8 cellular contexts compared by ENCODE assay signal in the genomic region with DNA sequence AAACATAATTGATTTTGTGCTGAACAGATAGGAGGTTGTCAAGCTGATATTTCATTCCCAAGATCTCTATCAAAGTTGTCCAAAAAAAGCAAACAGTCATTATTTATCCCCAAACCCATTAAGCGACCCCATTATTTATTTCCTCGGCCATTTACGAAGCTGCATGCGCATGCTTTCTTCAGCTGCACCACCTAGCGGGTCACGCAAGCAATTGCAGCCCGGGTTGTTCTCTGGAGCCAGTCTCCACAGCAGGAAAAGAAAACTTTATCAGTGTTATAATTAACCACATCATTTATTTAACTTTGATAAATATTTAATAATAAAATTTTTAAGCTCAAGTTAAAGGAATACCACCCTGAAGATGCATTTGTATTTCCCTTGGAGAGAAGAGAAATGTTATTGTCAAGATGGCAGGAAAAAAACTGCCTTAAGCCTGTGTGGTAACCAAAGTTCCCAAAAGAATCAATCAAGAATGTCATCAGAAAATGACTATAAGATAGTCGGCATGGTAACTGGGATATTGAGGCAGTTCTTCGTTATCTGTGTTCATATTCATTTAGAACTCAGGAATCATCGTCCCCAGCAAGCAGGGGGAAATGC.
DNase-seq lines count a peak whose midpoint lies in the region; ATAC-seq and TF ChIP-seq lines count a peak whose summit lies in the region.

No MANE protein-coding gene starts in this region.

- no peak overlapping the region for H3K4me2 ChIP-seq in OCI-LY7 (ENCODE audit: low read length)

- H3K9me2 ChIP-seq in OCI-LY7 (ENCODE audit: insufficient read depth, low read length) = no peaks in the 10 kb centered on the region

- peak in 5 of 7 experiments; percentile 7 to 35 (median 29) for DNase-seq in CD8-positive, alpha-beta T cell
- DNase-seq in GM19238 (ENCODE audit: insufficient read length, low spot score) = peak; percentile 30
- DNase-seq in OCI-LY7 (ENCODE audit: low spot score) = peak; percentile 45
- DNase-seq in activated naive CD4-positive, alpha-beta T cell treated with anti-CD3 and anti-CD28 coated beads for 36 hours = peak; percentile 57
- peak; percentile 39 for DNase-seq in glomerular visceral epithelial cell (ENCODE audit: extremely low spot score)
- DNase-seq in retinal pigment epithelial cell (ENCODE audit: low read depth) = no peak
- no peak for DNase-seq in aorta

- intact Hi-C loops in CD8-positive, alpha-beta T cell (cut with DNase I, micrococcal nuclease) = loop anchor here in 1 of 2 experiments (2.0 to 5.0 kb wide), 2 partner anchors 709 to 1080 kb away; no protein-coding TSS in a partner anchor
- intact Hi-C loops in OCI-LY7 (cut with micrococcal nuclease; ENCODE audit: unreplicated experiment) (loop anchor here (5.0 kb wide), 1 partner anchor 1081 kb away; no protein-coding TSS in a partner anchor), aorta (cut with DNase I) (no loop called here)
- intact Hi-C loops in activated naive CD4-positive, alpha-beta T cell treated with anti-CD3 and anti-CD28 coated beads for 36 hours (cut with micrococcal nuclease) = loop anchor here (1.0 to 5.0 kb wide), 2 partner anchors 1081 to 1191 kb away; no protein-coding TSS in a partner anchor

- no peak overlapping the region for H3K27ac Mint-ChIP-seq in CD8-positive, alpha-beta T cell
- H3K27ac Mint-ChIP-seq in activated naive CD4-positive, alpha-beta T cell treated with anti-CD3 and anti-CD28 coated beads for 36 hours = no peak overlapping the region

- H3K27me3 ChIP-seq in CD8-positive, alpha-beta T cell (ENCODE audit: insufficient read depth, low read length) = no peaks in the 10 kb centered on the region
- no peaks in the 10 kb centered on the region for H3K27me3 ChIP-seq in aorta (ENCODE audit: control insufficient read depth in 1 of 2, insufficient read depth in 2 of 2, low read length in 1 of 2)

- H3K4me3 ChIP-seq in CD8-positive, alpha-beta T cell (ENCODE audit: low read depth, low read length) = no peak overlapping the region
- no peak overlapping the region for H3K4me3 ChIP-seq in OCI-LY7 (ENCODE audit: low read depth, low read length, poor library complexity, severe bottlenecking)
- no peak overlapping the region for H3K4me3 ChIP-seq in retinal pigment epithelial cell (ENCODE audit: low read length)
- peak overlapping the region in 1 of 2 donors; percentile 6 for H3K4me3 ChIP-seq in aorta (ENCODE audit: low read length in 2 of 2)

- H3K9me3 ChIP-seq in CD8-positive, alpha-beta T cell (ENCODE audit: low read length) = no peaks in the 10 kb centered on the region
- H3K9me3 ChIP-seq in OCI-LY7 (ENCODE audit: low read length) = no peaks in the 10 kb centered on the region
- H3K9me3 ChIP-seq in aorta (ENCODE audit: control insufficient read depth, low read length) = no peaks in the 10 kb centered on the region

- no peak overlapping the region for H2AFZ ChIP-seq in OCI-LY7 (ENCODE audit: low read length)

- H3K4me1 Mint-ChIP-seq in CD8-positive, alpha-beta T cell (ENCODE audit: low read depth) = peaks cover 7% of the 10 kb centered on the region
- H3K4me1 Mint-ChIP-seq in activated naive CD4-positive, alpha-beta T cell treated with anti-CD3 and anti-CD28 coated beads for 36 hours (ENCODE audit: low read depth) = peaks cover 4% of the 10 kb centered on the region

- TF ChIP-seq CTCF in CD8-positive, alpha-beta T cell (IDR thresholded peaks at IDR 0.05) = peak; percentile 94
- TF ChIP-seq CTCF in OCI-LY7 (conservative IDR thresholded peaks at IDR 0.05; ENCODE audit: low read length) (peak; percentile 81), retinal pigment epithelial cell (conservative IDR thresholded peaks at IDR 0.05; ENCODE audit: low read depth, low read length) (peak; percentile 100)

- CTCF ChIA-PET in CD8-positive, alpha-beta T cell (lab: Charles Lee) = interaction anchor here (0.8 to 1.9 kb wide), 8 partner anchors 9 to 1080 kb away, joined by 3 to 7 read pairs (median 4); no protein-coding TSS in a partner anchor
- CTCF ChIA-PET in OCI-LY7 (lab: Charles Lee; ENCODE audit: unreplicated experiment) = no interaction called here
- CTCF ChIA-PET in activated naive CD4-positive, alpha-beta T cell treated with anti-CD3 and anti-CD28 coated beads for 36 hours (lab: Charles Lee) = interaction anchor here (0.7 to 1.9 kb wide), 9 partner anchors 8 to 1082 kb away, joined by 3 to 11 read pairs (median 3); no protein-coding TSS in a partner anchor

- H3K4me3 Mint-ChIP-seq in CD8-positive, alpha-beta T cell = peak overlapping the region; percentile 78
- no peak overlapping the region for H3K4me3 Mint-ChIP-seq in activated naive CD4-positive, alpha-beta T cell treated with anti-CD3 and anti-CD28 coated beads for 36 hours

- BruUV-seq in OCI-LY7 (replicated peaks; lab: Mats Ljungman, UMichigan) = no TSS peak

- no peak overlapping the region for H3K27ac ChIP-seq in CD8-positive, alpha-beta T cell (ENCODE audit: low read depth, low read length)
- H3K27ac ChIP-seq in OCI-LY7 (ENCODE audit: low read depth, low read length, poor library complexity, severe bottlenecking) (no peak overlapping the region), aorta (ENCODE audit: low read depth in 1 of 2, low read length in 2 of 2) (no peak overlapping the region)

- H3K27me3 Mint-ChIP-seq in CD8-positive, alpha-beta T cell (ENCODE audit: low read depth) = peaks cover 2% of the 10 kb centered on the region
- H3K27me3 Mint-ChIP-seq in activated naive CD4-positive, alpha-beta T cell treated with anti-CD3 and anti-CD28 coated beads for 36 hours (ENCODE audit: low read depth) = peaks cover 6% of the 10 kb centered on the region

- H3K36me3 Mint-ChIP-seq in CD8-positive, alpha-beta T cell = no peaks in the 10 kb centered on the region
- H3K36me3 Mint-ChIP-seq in activated naive CD4-positive, alpha-beta T cell treated with anti-CD3 and anti-CD28 coated beads for 36 hours (ENCODE audit: low read depth) = no peaks in the 10 kb centered on the region

- no peaks in the 10 kb centered on the region for H3K36me3 ChIP-seq in CD8-positive, alpha-beta T cell (ENCODE audit: insufficient read depth, low read length)
- no peaks in the 10 kb centered on the region for H3K36me3 ChIP-seq in OCI-LY7 (ENCODE audit: insufficient read depth, low read length)
- no peaks in the 10 kb centered on the region for H3K36me3 ChIP-seq in aorta (ENCODE audit: control insufficient read depth in 1 of 2, insufficient read depth in 2 of 2, low read length in 1 of 2)

- 8 to 16% methylated on average over 10 of the region's 10 CpGs for WGBS in aorta, 2 donors

- ATAC-seq in CD8-positive, alpha-beta T cell = peak; percentile 49
- ATAC-seq in HG03175 (IDR thresholded peaks at IDR 0.05; ENCODE audit: unreplicated experiment) (peak; percentile 86), aorta (ENCODE audit: low FRiP score) (no peak)

- H3K4me1 ChIP-seq in CD8-positive, alpha-beta T cell (ENCODE audit: insufficient read depth, low read length) = no peaks in the 10 kb centered on the region
- H3K4me1 ChIP-seq in OCI-LY7 (ENCODE audit: insufficient read depth, low read length, poor library complexity, severe bottlenecking) (no peaks in the 10 kb centered on the region), aorta (ENCODE audit: control insufficient read depth in 1 of 2, insufficient read depth in 2 of 2, low read length in 2 of 2) (no peaks in the 10 kb centered on the region)

- POLR2A ChIA-PET in CD8-positive, alpha-beta T cell (lab: Charles Lee) = no interaction called here
- POLR2A ChIA-PET in OCI-LY7 (lab: Charles Lee) = no interaction called here

- H4K20me1 ChIP-seq in OCI-LY7 (ENCODE audit: insufficient read depth, low read length) = no peaks in the 10 kb centered on the region

- H3K79me2 ChIP-seq in OCI-LY7 (ENCODE audit: insufficient read depth, low read depth, low read length) = no peaks in the 10 kb centered on the region

- no peaks in the 10 kb centered on the region for H3K9me3 Mint-ChIP-seq in CD8-positive, alpha-beta T cell
- no peaks in the 10 kb centered on the region for H3K9me3 Mint-ChIP-seq in activated naive CD4-positive, alpha-beta T cell treated with anti-CD3 and anti-CD28 coated beads for 36 hours

Comparison
In these comparisons a context has a peak if more than half of its experiments do, and no peak if none do; other contexts are left out.
1. DNase-seq: peak in CD8-positive, alpha-beta T cell (5 of 7), GM19238 (single experiment), OCI-LY7 (single experiment), activated naive CD4-positive, alpha-beta T cell treated with anti-CD3 and anti-CD28 coated beads for 36 hours (single experiment) and glomerular visceral epithelial cell (single experiment); none in retinal pigment epithelial cell (single experiment) and aorta (0 of 2).
2. intact Hi-C loops: an anchor here in OCI-LY7 (5.0 kb wide) and activated naive CD4-positive, alpha-beta T cell treated with anti-CD3 and anti-CD28 coated beads for 36 hours (1.0 to 5.0 kb wide); none called in aorta.
3. Peak in every context shown above with its lines, with median percentiles within 50 percentile points of each other: CTCF ChIP-seq.